22 cellular contexts compared by ENCODE assay signal in genomic region chr20:58513580-58514285, GRCh38. TPM values are rescaled to one million over a fixed set of nuclear protein-coding genes. Genes with fewer than 3 reads are reported as not detected.
DNase-seq lines count a peak whose midpoint lies in the region; FAIRE-seq and TF ChIP-seq lines count a peak whose summit lies in the region.
"Had no signal": no experiment of that assay in that cellular context is flagged by ENCODE, and none has a peak within 500 bp of the region (broad histone marks: within the 10 kb centered on the region; RNA-seq: fewer than 3 reads in every experiment).

No MANE protein-coding gene starts in this region.

- H3K27ac ChIP-seq in breast epithelium (no peak overlapping the region), mammary epithelial cell (ENCODE audit: insufficient read depth, low read depth, low read length) (no peak overlapping the region)
- H3K27ac ChIP-seq: 22Rv1, left lung, pancreas had no signal

- BruUV-seq in mammary epithelial cell (replicated peaks; lab: Mats Ljungman, UMichigan), result no TSS peak

- intact Hi-C loops in breast epithelium (cut with DNase I; ENCODE audit: low total_unique reads), result no loop called here
- intact Hi-C loops in mammary epithelial cell (cut with micrococcal nuclease), result no loop called here

- peaks cover 5 to 33% of the 10 kb centered on the region in 2 donors for H3K27me3 ChIP-seq in breast epithelium
- H3K27me3 ChIP-seq in mammary epithelial cell (ENCODE audit: insufficient read depth, low read length), result peaks cover 5% of the 10 kb centered on the region
- H3K27me3 ChIP-seq in kidney epithelial cell (ENCODE audit: control insufficient read depth, insufficient read depth, low read length), result peaks cover 15% of the 10 kb centered on the region
- H3K27me3 ChIP-seq: MG63 had no signal

- no peak for DNase-seq in breast epithelium (ENCODE audit: low spot score in 2 of 2)
- DNase-seq in mammary epithelial cell, result no peak
- no peak for DNase-seq in astrocyte of the spinal cord (ENCODE audit: low read depth, low spot score)
- DNase-seq in kidney epithelial cell (ENCODE audit: low read depth), result no peak
- peak; percentile 29 for DNase-seq in ureter (ENCODE audit: low spot score)
- no peak for DNase-seq in NCI-H2029 (lab: John Stamatoyannopoulos, UW)
- DNase-seq in NCI-H128 (lab: John Stamatoyannopoulos, UW; ENCODE audit: unreplicated experiment), result no peak
- DNase-seq in GM12892 (ENCODE audit: insufficient read length), result no peak
- DNase-seq: activated CD4-positive, alpha-beta T cell treated with anti-CD3 and anti-CD28 coated beads for 4 hours; activated CD8-positive, alpha-beta memory T cell treated with anti-CD3 and anti-CD28 coated beads, Interleukin-2, amount 50 U/mL, for 4 hours; activated effector memory CD4-positive, alpha-beta T cell treated with anti-CD3 and anti-CD28 coated beads, Interleukin-2, amount 50 U/mL, for 16 hours; amniotic stem cell; C1 segment of cervical spinal cord; GDM1; hippocampal formation; left lung; NCI-H1694 treated with DMSO at 0.1 percent for 48 hours; NCI-H345; pancreas; stimulated activated CD4-positive, alpha-beta T cell treated with anti-CD3 and anti-CD28 coated beads, Interleukin-4, amount 100 ng/mL, for 4 hours had no signal

- TF ChIP-seq POLR2A in breast epithelium (IDR thresholded peaks at IDR 0.05), result no peak
- no peak for TF ChIP-seq POLR2A in GM12892 (IDR thresholded peaks at IDR 0.05; ENCODE audit: low read depth, low read length)

- TF ChIP-seq CTCF in breast epithelium (IDR thresholded peaks at IDR 0.05), result no peak
- no peak for TF ChIP-seq CTCF in mammary epithelial cell (conservative IDR thresholded peaks at IDR 0.05 in 1 of 2, IDR thresholded peaks at IDR 0.05 in 1 of 2; ENCODE audit: extremely low read depth in 1 of 2, insufficient read depth in 1 of 2, low read depth in 1 of 2, low read length in 2 of 2)
- no peak for TF ChIP-seq CTCF in astrocyte of the spinal cord (IDR thresholded peaks at IDR 0.05; ENCODE audit: low read depth, low read length)
- TF ChIP-seq CTCF in kidney epithelial cell (IDR thresholded peaks at IDR 0.05; ENCODE audit: insufficient read depth, low read length, poor library complexity, severe bottlenecking), result no peak

- H3K4me2 ChIP-seq in mammary epithelial cell (ENCODE audit: insufficient read depth, low read depth, low read length), result no peak overlapping the region

- CTCF ChIA-PET in mammary epithelial cell (lab: Charles Lee; ENCODE audit: low non-redundant PET), result no interaction called here

- H4K20me1 ChIP-seq in mammary epithelial cell (ENCODE audit: insufficient read depth, low read length), result no peaks in the 10 kb centered on the region

- H3K4me1 ChIP-seq in breast epithelium (no peaks in the 10 kb centered on the region), mammary epithelial cell (ENCODE audit: insufficient read depth, low read length) (peaks cover 14% of the 10 kb centered on the region)
- H3K4me1 ChIP-seq: left lung, pancreas had no signal

- FAIRE-seq in GM12892 (lab: Jason Lieb, UNC), result no peak
- FAIRE-seq: pancreas had no signal

- in situ Hi-C loops in mammary epithelial cell (cut with MboI; ENCODE audit: low sequenced_read_pairs in 2 of 2), result no loop called here
- in situ Hi-C loops in astrocyte of the spinal cord (cut with HindIII; ENCODE audit: low sequenced_read_pairs), result no loop called here

- no peaks in the 10 kb centered on the region for H3K9me3 ChIP-seq in breast epithelium
- H3K9me3 ChIP-seq in mammary epithelial cell (replicated peaks; ENCODE audit: insufficient read depth, low read length), result no peaks in the 10 kb centered on the region
- H3K9me3 ChIP-seq: left lung, MG63, pancreas had no signal

- no peaks in the 10 kb centered on the region for H3K36me3 ChIP-seq in breast epithelium
- H3K36me3 ChIP-seq in mammary epithelial cell (ENCODE audit: insufficient read depth, low read length), result no peaks in the 10 kb centered on the region
- no peaks in the 10 kb centered on the region for H3K36me3 ChIP-seq in kidney epithelial cell (ENCODE audit: control insufficient read depth, insufficient read depth, low read length)
- H3K36me3 ChIP-seq: left lung, MG63, pancreas had no signal

- dilution Hi-C loops in mammary epithelial cell (cut with HindIII; ENCODE audit: low sequenced_read_pairs), result loop anchor here (5.0 kb wide), 1 partner anchor 36 kb away; no protein-coding TSS in a partner anchor

- H3K4me3 ChIP-seq in breast epithelium (peak overlapping the region in 2 of 3 donors; percentile 38 to 61), mammary epithelial cell (replicated peaks in 1 of 3; ENCODE audit: insufficient read depth in 1 of 3, low read depth in 2 of 3, low read length in 3 of 3) (no peak overlapping the region), astrocyte of the spinal cord (ENCODE audit: low read depth, low read length) (peak overlapping the region; percentile 50), kidney epithelial cell (ENCODE audit: low read depth, low read length) (peak overlapping the region; percentile 47)
- H3K4me3 ChIP-seq: left lung, MG63, pancreas had no signal

- no peak overlapping the region for H3K9ac ChIP-seq in mammary epithelial cell (ENCODE audit: insufficient read depth, low read length)

- WGBS in mammary epithelial cell (ENCODE audit: low coverage, missing lambda C conversion rate), result 90% methylated on average over 15 of the region's 19 CpGs

- no peak overlapping the region for H2AFZ ChIP-seq in mammary epithelial cell (ENCODE audit: low read depth, low read length)

- H3K79me2 ChIP-seq in mammary epithelial cell (ENCODE audit: insufficient read depth, low read length), result no peaks in the 10 kb centered on the region

RNA-seq across cellular contexts. Expression of gene APCDD1L, which starts 1.5 kb away (rescaled TPM):
- total RNA-seq in breast epithelium, result 1 to 10 TPM in 1 of 3 donors, under 1 TPM in 1, not detected in 1; 0.73 to 2.0 TPM
- 1 to 10 TPM; 1.7 to 3.6 TPM for total RNA-seq in mammary epithelial cell
- 2.7 TPM for polyA plus RNA-seq in mammary epithelial cell
- not detected for polyA minus RNA-seq in mammary epithelial cell
- 5.1 and 5.9 TPM in 2 replicates for total RNA-seq in kidney epithelial cell
- total RNA-seq in ureter, result 2.3 TPM
- polyA plus RNA-seq in GM12892 (2012; ENCODE audit: missing spikeins), result not detected

Comparison
In these comparisons a context has a peak if more than half of its experiments do, and no peak if none do; other contexts are left out.
1. H3K4me3 ChIP-seq: peak in breast epithelium (2 of 3), astrocyte of the spinal cord (single experiment) and kidney epithelial cell (single experiment); none in mammary epithelial cell (0 of 3).